8 cellular contexts compared by ENCODE assay signal in genomic region chr11:560305-561147, GRCh38. TPM values are rescaled to one million over a fixed set of nuclear protein-coding genes. Genes with fewer than 3 reads are reported as not detected.
DNase-seq lines count a peak whose midpoint lies in the region; ATAC-seq, FAIRE-seq and TF ChIP-seq lines count a peak whose summit lies in the region.

TSS of gene LMNTD2 (minus strand) at chr11:560738. CDS start at chr11:560716, 22 bp downstream.
TSS of gene RASSF7 (plus strand) at chr11:560970. CDS start at chr11:561769, 799 bp downstream.

- peak within 1 kb of the TSS; percentile 77 for H3K4me3 ChIP-seq in GM12864 (ENCODE audit: low read depth, low read length)
- H3K4me3 ChIP-seq in right atrium auricular region: peak within 1 kb of the TSS; percentile 56 to 91

- H3K36me3 ChIP-seq in right atrium auricular region: no peaks in the 10 kb centered on the region

- no peak for FAIRE-seq in urothelium cell line (lab: Jason Lieb, UNC)

- H3K9me3 Mint-ChIP-seq in T-cell: no peaks in the 10 kb centered on the region

- ATAC-seq in HG02623 (IDR thresholded peaks at IDR 0.05; ENCODE audit: unreplicated experiment) (peak; percentile 74), T-cell (replicated peaks in 1 of 4) (peak; percentile 91 to 93 (median 93))

- peak within 1 kb of the TSS; percentile 82 to 88 (median 87) for H3K4me3 Mint-ChIP-seq in T-cell

- H3K27ac Mint-ChIP-seq in T-cell: peak within 1 kb of the TSS; percentile 82 to 90

- H3K9me3 ChIP-seq in right atrium auricular region: no peaks in the 10 kb centered on the region

- POLR2A ChIA-PET in T-cell (lab: Charles Lee): no interaction called here

- H3K27me3 Mint-ChIP-seq in T-cell: no peaks in the 10 kb centered on the region

- peak within 1 kb of the TSS in 1 of 2 donors; percentile 57 for H3K27ac ChIP-seq in right atrium auricular region

- H3K4me1 Mint-ChIP-seq in T-cell: peaks cover 18 to 25% (median 22%) of the 10 kb centered on the region in 3 donors

- peaks cover 0 to 20% of the 10 kb centered on the region in 2 donors for H3K4me1 ChIP-seq in right atrium auricular region

- peaks cover 2% of the 10 kb centered on the region for H3K36me3 Mint-ChIP-seq in T-cell

- TF ChIP-seq CTCF in GM12864 (IDR thresholded peaks at IDR 0.05; ENCODE audit: low read depth, low read length, missing control alignments): no peak
- TF ChIP-seq CTCF in right atrium auricular region (IDR thresholded peaks at IDR 0.05): no peak

- DNase-seq in GM12864 (ENCODE audit: low read depth) (peak; percentile 53), NCI-H128 (lab: John Stamatoyannopoulos, UW; ENCODE audit: unreplicated experiment) (peak; percentile 70), T-cell (peak; percentile 74 to 98 (median 92)), amniotic epithelial cell (ENCODE audit: low read depth) (peak; percentile 70), right atrium auricular region (ENCODE audit: low spot score) (peak; percentile 90), pulmonary artery endothelial cell (ENCODE audit: low read depth, low spot score) (peak; percentile 47), urothelium cell line (ENCODE audit: low spot score) (peak; percentile 95)

- CTCF ChIA-PET in T-cell (lab: Charles Lee): no interaction called here

- peaks cover 5 to 10% of the 10 kb centered on the region in 2 donors for H3K27me3 ChIP-seq in right atrium auricular region

RNA-seq across cellular contexts. Expression of gene LMNTD2, which starts in this region (rescaled TPM):
- 10 to 100 TPM in 1 of 5 donors, 1 to 10 TPM in 4; 5.1 to 13.4 (median 8.8) TPM for total RNA-seq in T-cell
- total RNA-seq in right atrium auricular region: under 1 TPM; 0.33 to 0.86 TPM
- total RNA-seq in pulmonary artery endothelial cell: 0.56 and 0.86 TPM in 2 replicates

RNA-seq across cellular contexts. Expression of gene RASSF7, which starts in this region (rescaled TPM):
- total RNA-seq in T-cell (10 to 100 TPM; 23.2 to 68.4 (median 63.4) TPM), right atrium auricular region (10 to 100 TPM in 1 of 2 donors, 1 to 10 TPM in 1; 8.5 to 13.0 TPM), pulmonary artery endothelial cell (11.5 and 14.4 TPM in 2 replicates)
